In genomic region chr10:114616103-114616502, GRCh38 we compare ENCODE assay signal across 21 cellular contexts.
"Had no signal": no experiment of that assay in that cellular context is flagged by ENCODE, and none has a peak within 500 bp of the region (broad histone marks: within the 10 kb centered on the region; RNA-seq: fewer than 3 reads in every experiment).

No MANE protein-coding gene starts in this region.

- H3K4me2 ChIP-seq: neural progenitor cell, smooth muscle cell had no signal

- H3K9me3 ChIP-seq: breast epithelium, sigmoid colon, stomach, vagina had no signal

- H3K4me1 Mint-ChIP-seq: mesothelial cell of epicardium had no signal

- H3K9ac ChIP-seq: neural progenitor cell had no signal

- H3K27me3 Mint-ChIP-seq: central memory CD8-positive, alpha-beta T cell; type B pancreatic cell had no signal

- DNase-seq: activated CD4-positive, alpha-beta T cell treated with anti-CD3 and anti-CD28 coated beads for 1 hour; activated CD4-positive, alpha-beta T cell treated with anti-CD3 and anti-CD28 coated beads, Interleukin-2, amount 50 U/mL, for 1 hour; activated CD8-positive, alpha-beta memory T cell treated with anti-CD3 and anti-CD28 coated beads, Interleukin-2, amount 50 U/mL, for 48 hours; activated naive CD4-positive, alpha-beta T cell treated with Interleukin-2 at 50 U/mL for 16 hours; activated naive CD8-positive, alpha-beta T cell treated with anti-CD3 and anti-CD28 coated beads, Interleukin-2, amount 10 ng/mL, durations not matched to agents 7 days and 5 days; amniotic stem cell; effector memory CD4-positive, alpha-beta T cell; kidney; naive thymus-derived CD8-positive, alpha-beta T cell; posterior cingulate gyrus; sigmoid colon; stomach; T-helper 9 cell had no signal

- H3K4me3 Mint-ChIP-seq: central memory CD8-positive, alpha-beta T cell; mesothelial cell of epicardium; naive thymus-derived CD8-positive, alpha-beta T cell; neural progenitor cell had no signal

- H3K27me3 ChIP-seq: breast epithelium, neural progenitor cell, sigmoid colon, stomach, vagina had no signal

- H3K36me3 ChIP-seq: breast epithelium, neural progenitor cell, sigmoid colon, stomach, vagina had no signal

- H3K36me3 Mint-ChIP-seq: activated naive CD8-positive, alpha-beta T cell treated with anti-CD3 and anti-CD28 coated beads, Interleukin-2, amount 10 ng/mL, durations not matched to agents 7 days and 5 days; mesothelial cell of epicardium; naive thymus-derived CD8-positive, alpha-beta T cell; neural progenitor cell; stimulated activated memory B cell treated with anti-CD40 and anti-IgM and Interleukin-4, amounts not matched to agents 10 μg/mL and 1 μg/mL and 100 μg/mL, for 72 hours; type B pancreatic cell had no signal

- H3K27ac Mint-ChIP-seq: mesothelial cell of epicardium, neural progenitor cell had no signal

- ATAC-seq: naive thymus-derived CD8-positive, alpha-beta T cell had no signal

- H3K9me3 Mint-ChIP-seq: central memory CD8-positive, alpha-beta T cell; mesothelial cell of epicardium; naive thymus-derived CD8-positive, alpha-beta T cell; stimulated activated memory B cell treated with anti-CD40 and anti-IgM and Interleukin-4, amounts not matched to agents 10 μg/mL and 1 μg/mL and 100 μg/mL, for 72 hours had no signal

- H3K4me3 ChIP-seq: breast epithelium, neural progenitor cell, sigmoid colon, smooth muscle cell, stomach, vagina had no signal

- H2AFZ ChIP-seq: neural progenitor cell had no signal

- H3K4me1 ChIP-seq: breast epithelium, neural progenitor cell, sigmoid colon had no signal

- H3K27ac ChIP-seq: breast epithelium, neural progenitor cell, sigmoid colon, vagina had no signal
